In the genomic region with DNA sequence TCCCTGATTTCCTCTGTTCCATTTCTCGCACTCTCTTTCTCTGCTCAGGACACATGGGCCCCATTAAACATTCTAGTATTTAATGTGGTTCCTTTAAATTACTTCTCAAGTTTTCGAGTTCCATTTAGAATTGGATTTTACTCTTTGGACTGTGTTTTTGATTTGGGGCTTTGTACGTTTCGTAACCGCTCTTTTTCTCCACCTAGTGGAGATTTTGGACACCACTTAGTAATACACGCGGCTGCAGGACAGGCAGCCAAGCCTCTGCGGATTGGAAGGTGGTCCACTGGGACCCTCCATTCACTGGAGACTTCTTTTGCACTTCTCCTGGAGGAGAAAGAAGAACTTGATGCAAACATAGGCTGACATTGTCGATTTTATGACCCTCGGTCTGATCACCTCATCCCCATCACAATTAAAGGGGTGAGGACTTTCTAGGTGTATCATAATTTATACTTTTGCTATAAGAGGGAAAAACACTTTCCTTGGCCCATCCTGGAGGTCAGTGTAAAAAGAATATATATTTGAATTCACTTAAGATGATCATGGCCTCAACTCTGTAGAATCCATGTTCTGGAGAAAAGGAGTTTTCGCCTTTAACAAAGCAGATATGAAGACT, we compare ENCODE assay signal across 8 cellular contexts.
DNase-seq lines count a peak whose midpoint lies in the region; ATAC-seq and TF ChIP-seq lines count a peak whose summit lies in the region.

No MANE protein-coding gene starts in this region.

- no peak overlapping the region for H3K4me3 ChIP-seq in OCI-LY1 (ENCODE audit: low read depth, low read length, poor library complexity, severe bottlenecking)
- H3K4me3 ChIP-seq in endodermal cell (ENCODE audit: low read length) = no peak overlapping the region

- H3K27me3 Mint-ChIP-seq in endodermal cell (ENCODE audit: insufficient read depth) = peaks cover 13% of the 10 kb centered on the region

- H3K79me2 ChIP-seq in OCI-LY1 (ENCODE audit: insufficient read depth, low read length) = no peaks in the 10 kb centered on the region

- H3K9ac ChIP-seq in OCI-LY1 (ENCODE audit: low read length) (no peak overlapping the region), endodermal cell (ENCODE audit: extremely low read depth, low read length, poor library complexity, severe bottlenecking) (no peak overlapping the region)

- H3K27ac ChIP-seq in OCI-LY1 (ENCODE audit: low read depth, low read length, poor library complexity, severe bottlenecking) (no peak overlapping the region), endodermal cell (ENCODE audit: low read depth, low read length) (peak overlapping the region; percentile 33)

- H4K20me1 ChIP-seq in OCI-LY1 (ENCODE audit: insufficient read depth, low read length) = no peaks in the 10 kb centered on the region

- peak overlapping the region; percentile 48 for H3K4me3 Mint-ChIP-seq in endodermal cell

- H2AFZ ChIP-seq in OCI-LY1 (ENCODE audit: low read length) = 0 out of 2 replicates have a peak overlapping the region, but pooled peaks have one; percentile 27

- H3K27ac Mint-ChIP-seq in endodermal cell = no peak overlapping the region

- H3K4me2 ChIP-seq in OCI-LY1 (ENCODE audit: low read length) = no peak overlapping the region

- H3K4me1 Mint-ChIP-seq in endodermal cell = peaks cover 6% of the 10 kb centered on the region

- no peaks in the 10 kb centered on the region for H3K36me3 Mint-ChIP-seq in endodermal cell (ENCODE audit: low read depth)

- H3F3A ChIP-seq in OCI-LY1 (ENCODE audit: insufficient read depth, low read length) = no peaks in the 10 kb centered on the region

- TF ChIP-seq CTCF in GM13976 (IDR thresholded peaks at IDR 0.05; ENCODE audit: borderline replicate concordance, control extremely low read depth, extremely low read depth, insufficient read depth, missing control alignments) = peak; percentile 41
- peak; percentile 65 for TF ChIP-seq CTCF in OCI-LY1 (IDR thresholded peaks at IDR 0.05; ENCODE audit: low read length)
- peak; percentile 82 for TF ChIP-seq CTCF in endodermal cell (conservative IDR thresholded peaks at IDR 0.05)

- no peaks in the 10 kb centered on the region for H3K9me3 Mint-ChIP-seq in endodermal cell

- H3K27me3 ChIP-seq in OCI-LY1 (ENCODE audit: insufficient read depth, low read length) (no peaks in the 10 kb centered on the region; the same call in 1 of the 2 replicates), endodermal cell (ENCODE audit: control insufficient read depth, insufficient read depth, low read length, poor library complexity, severe bottlenecking) (peaks cover 54% of the 10 kb centered on the region)

- 62 to 87% methylated on average over 3 to 11 of the region's 11 CpGs for WGBS in endodermal cell (ENCODE audit: insufficient coverage in 1 of 2, insufficient read length in 1 of 2), 2 experiments

- DNase-seq in AG20443 (ENCODE audit: low spot score) (peak; percentile 61), GM13976 (ENCODE audit: low spot score) (peak; percentile 51), endodermal cell (peak; percentile 66), midbrain (lab: John Stamatoyannopoulos, UW) (peak; percentile 36)
- DNase-seq in activated CD4-positive, alpha-beta T cell treated with anti-CD3 and anti-CD28 coated beads, Interleukin-2, amount 50 U/mL, for 1 hour = no peak

- ATAC-seq in HG02588 (IDR thresholded peaks at IDR 0.05; ENCODE audit: unreplicated experiment) = no peak
- ATAC-seq in GM19023 (IDR thresholded peaks at IDR 0.05; ENCODE audit: unreplicated experiment) = no peak

- H3K4me1 ChIP-seq in OCI-LY1 (ENCODE audit: insufficient read depth, low read length, severe bottlenecking) (no peaks in the 10 kb centered on the region), endodermal cell (ENCODE audit: control insufficient read depth, insufficient read depth, low read length) (no peaks in the 10 kb centered on the region)

- no peaks in the 10 kb centered on the region for H3K36me3 ChIP-seq in OCI-LY1 (ENCODE audit: insufficient read depth, low read length)
- no peaks in the 10 kb centered on the region for H3K36me3 ChIP-seq in endodermal cell (ENCODE audit: control insufficient read depth, insufficient read depth, low read length)

- no peaks in the 10 kb centered on the region for H3K9me2 ChIP-seq in OCI-LY1 (ENCODE audit: low read depth, low read length)

- in situ Hi-C loops in GM13976 (cut with MboI; ENCODE audit: low sequenced_read_pairs, unreplicated experiment) = no loop called here

- H3K9me3 ChIP-seq in OCI-LY1 (ENCODE audit: low read length) = no peaks in the 10 kb centered on the region
- no peaks in the 10 kb centered on the region for H3K9me3 ChIP-seq in endodermal cell (ENCODE audit: control insufficient read depth, low read length)
